19 cellular contexts compared by ENCODE assay signal in genomic region chr6:109314313-109314712, GRCh38.
"Had no signal": no experiment of that assay in that cellular context is flagged by ENCODE, and none has a peak within 500 bp of the region (broad histone marks: within the 10 kb centered on the region; RNA-seq: fewer than 3 reads in every experiment).

No MANE protein-coding gene starts in this region.

- H3K27me3 ChIP-seq: heart left ventricle, right lobe of liver, spleen had no signal

- H3K4me1 Mint-ChIP-seq: stimulated activated naive CD8-positive, alpha-beta T cell treated with anti-CD3 and anti-CD28 coated beads, Interleukin-15, amount 100 ng/mL, for 72 hours had no signal

- H3K36me3 Mint-ChIP-seq: natural killer cell treated with Interleukin-12 subunit alpha and Interleukin-12 subunit beta and Interleukin-15 and Interleukin-18, amount 100 ng/mL, for 72 hours; stimulated activated naive B cell treated with anti-CD40 and anti-IgM and Interleukin-4, amounts not matched to agents 10 μg/mL and 1 μg/mL and 100 μg/mL, for 72 hours had no signal

- H3K27me3 Mint-ChIP-seq: stimulated activated naive B cell treated with anti-CD40 and anti-IgM and Interleukin-4, amounts not matched to agents 10 μg/mL and 1 μg/mL and 100 μg/mL, for 72 hours; stimulated activated naive CD8-positive, alpha-beta T cell treated with anti-CD3 and anti-CD28 coated beads, Interleukin-15, amount 100 ng/mL, for 72 hours had no signal

- H3K27ac ChIP-seq: coronary artery, heart left ventricle, parathyroid adenoma, prostate gland, right lobe of liver, spleen had no signal

- H3K27ac Mint-ChIP-seq: natural killer cell treated with Interleukin-12 subunit alpha and Interleukin-12 subunit beta and Interleukin-15 and Interleukin-18, amount 100 ng/mL, for 72 hours; stimulated activated naive B cell treated with anti-CD40 and anti-IgM and Interleukin-4, amounts not matched to agents 10 μg/mL and 1 μg/mL and 100 μg/mL, for 72 hours; stimulated activated naive CD8-positive, alpha-beta T cell treated with anti-CD3 and anti-CD28 coated beads, Interleukin-15, amount 100 ng/mL, for 72 hours had no signal

- H3K9me3 ChIP-seq: heart left ventricle, prostate gland, right lobe of liver, spleen had no signal

- DNase-seq: effector CD8-positive, alpha-beta T cell; foreskin melanocyte; heart left ventricle; hippocampal formation; kidney glomerular epithelial cell; mammary epithelial cell; retina; right lobe of liver; spleen; stimulated activated CD4-positive, alpha-beta T cell treated with anti-CD3 and anti-CD28 coated beads, Interleukin-15, amount 100 ng/mL, for 24 hours; stimulated activated CD4-positive, alpha-beta T cell treated with anti-CD3 and anti-CD28 coated beads, Interleukin-1b, Interleukin-23, amount 100 ng/mL, for 48 hours; stimulated activated CD4-positive, alpha-beta T cell treated with anti-CD3 and anti-CD28 coated beads, Interleukin-4, amount 100 ng/mL, for 4 hours; stimulated activated naive B cell treated with anti-CD40 and anti-IgM and Interleukin-4, amounts not matched to agents 10 μg/mL and 1 μg/mL and 100 μg/mL, for 72 hours; stimulated activated naive CD8-positive, alpha-beta T cell treated with anti-CD3 and anti-CD28 coated beads, Interleukin-15, amount 100 ng/mL, for 72 hours had no signal

- H3K4me3 ChIP-seq: coronary artery, heart left ventricle, prostate gland, right lobe of liver, spleen had no signal

- H3K4me1 ChIP-seq: parathyroid adenoma, prostate gland, spleen had no signal

- ATAC-seq: heart left ventricle; left lobe of liver; natural killer cell treated with Interleukin-12 subunit alpha and Interleukin-12 subunit beta and Interleukin-15 and Interleukin-18, amount 100 ng/mL, for 72 hours; right lobe of liver; stimulated activated naive B cell treated with anti-CD40 and anti-IgM and Interleukin-4, amounts not matched to agents 10 μg/mL and 1 μg/mL and 100 μg/mL, for 72 hours; stimulated activated naive CD8-positive, alpha-beta T cell treated with anti-CD3 and anti-CD28 coated beads, Interleukin-15, amount 100 ng/mL, for 72 hours had no signal

- H3K4me3 Mint-ChIP-seq: natural killer cell treated with Interleukin-12 subunit alpha and Interleukin-12 subunit beta and Interleukin-15 and Interleukin-18, amount 100 ng/mL, for 72 hours; stimulated activated naive B cell treated with anti-CD40 and anti-IgM and Interleukin-4, amounts not matched to agents 10 μg/mL and 1 μg/mL and 100 μg/mL, for 72 hours; stimulated activated naive CD8-positive, alpha-beta T cell treated with anti-CD3 and anti-CD28 coated beads, Interleukin-15, amount 100 ng/mL, for 72 hours had no signal

- H3K9me3 Mint-ChIP-seq: natural killer cell treated with Interleukin-12 subunit alpha and Interleukin-12 subunit beta and Interleukin-15 and Interleukin-18, amount 100 ng/mL, for 72 hours; stimulated activated naive B cell treated with anti-CD40 and anti-IgM and Interleukin-4, amounts not matched to agents 10 μg/mL and 1 μg/mL and 100 μg/mL, for 72 hours; stimulated activated naive CD8-positive, alpha-beta T cell treated with anti-CD3 and anti-CD28 coated beads, Interleukin-15, amount 100 ng/mL, for 72 hours had no signal

- H3K36me3 ChIP-seq: heart left ventricle, prostate gland, right lobe of liver, spleen had no signal
